Comparison of ENCODE assay signal across 16 cellular contexts in genomic region chr6:80010296-80010695, GRCh38. TPM values are rescaled to one million over a fixed set of nuclear protein-coding genes. Genes with fewer than 3 reads are reported as not detected.
DNase-seq lines count a peak whose midpoint lies in the region; FAIRE-seq and TF ChIP-seq lines count a peak whose summit lies in the region.
"Had no signal": no experiment of that assay in that cellular context is flagged by ENCODE, and none has a peak within 500 bp of the region (broad histone marks: within the 10 kb centered on the region; RNA-seq: fewer than 3 reads in every experiment).

No MANE protein-coding gene starts in this region.

- DNase-seq in LNCaP clone FGC (ENCODE audit: low read depth), result no peak
- no peak for DNase-seq in H1 (ENCODE audit: low read depth in 1 of 2, low spot score in 2 of 2)
- no peak for DNase-seq in activated CD4-positive, alpha-beta T cell treated with anti-CD3 and anti-CD28 coated beads for 48 hours
- DNase-seq in DMS79 (lab: John Stamatoyannopoulos, UW), result no peak
- no peak for DNase-seq in GM19238 (ENCODE audit: insufficient read length, low spot score)
- no peak for DNase-seq in activated T-cell treated with anti-CD3 and anti-CD28 coated beads, Interleukin-2, amount 50 U/mL, for 1 hour
- DNase-seq: CD4-positive, CD25-positive, alpha-beta regulatory T cell; COR-L47; HCEC 1CT; NCI-H1694 treated with DMSO at 0.1 percent for 48 hours; NCI-H345; NCI-H526; SW 1271; T-helper 2 cell had no signal

- no peak for FAIRE-seq in H1 (lab: Jason Lieb, UNC)

- TF ChIP-seq POLR2A in H1 (IDR thresholded peaks at IDR 0.05; ENCODE audit: control extremely low read depth in 1 of 2, low read depth in 2 of 2, low read length in 2 of 2), result no peak

- no peak overlapping the region for H2BK15ac ChIP-seq in H1 (ENCODE audit: low read length)

- no peak overlapping the region for H2BK20ac ChIP-seq in H1 (ENCODE audit: low read length)

- no peak overlapping the region for H3K18ac ChIP-seq in H1 (ENCODE audit: extremely low read depth, low read length)

- no peak overlapping the region for H3K56ac ChIP-seq in H1 (replicated peaks; ENCODE audit: insufficient read length, low read depth, low read length)

- H2AFZ ChIP-seq in H1 (ENCODE audit: low read length), result no peak overlapping the region

- no peak overlapping the region for H3K4ac ChIP-seq in H1 (replicated peaks; ENCODE audit: insufficient read length, low read depth, low read length)

- H4K91ac ChIP-seq in H1 (replicated peaks; ENCODE audit: insufficient read length, low read length), result no peak overlapping the region

- no peaks in the 10 kb centered on the region for H3K9me3 ChIP-seq in H1 (ENCODE audit: insufficient read depth in 2 of 2, low read depth in 1 of 2, low read length in 1 of 2)
- H3K9me3 ChIP-seq: SJSA1 had no signal

- no peak overlapping the region for H2BK12ac ChIP-seq in H1 (ENCODE audit: low read depth, low read length)

- H3K23ac ChIP-seq in H1 (ENCODE audit: insufficient read length), result no peak overlapping the region

- no peak for TF ChIP-seq EP300 in H1 (IDR thresholded peaks at IDR 0.05; ENCODE audit: borderline replicate concordance in 1 of 2, low read depth in 2 of 2, low read length in 2 of 2)

- peaks cover 0 to 2% of the 10 kb centered on the region in 2 experiments for H4K20me1 ChIP-seq in H1 (replicated peaks in 1 of 2; ENCODE audit: control insufficient read depth in 1 of 2, insufficient read depth in 2 of 2, low read length in 2 of 2)

- CTCF ChIA-PET in H1 (lab: Charles Lee; ENCODE audit: partially characterized antibody), result interaction anchor here (0.6 to 1.9 kb wide), 8 partner anchors 9 to 67 kb away, joined by 3 to 10 read pairs (median 3); no protein-coding TSS in a partner anchor

- no peaks in the 10 kb centered on the region for H3K23me2 ChIP-seq in H1 (ENCODE audit: low read depth, low read length)

- TF ChIP-seq RAD21 in H1 (IDR thresholded peaks at IDR 0.05 in 1 of 2, conservative IDR thresholded peaks at IDR 0.05 in 1 of 2; ENCODE audit: low read depth in 2 of 2, low read length in 2 of 2), result peak; percentile 17 to 45; a peak in 3 of 4 replicates

- H3K14ac ChIP-seq in H1 (ENCODE audit: insufficient read length), result no peak overlapping the region

- no peak overlapping the region for H2AK5ac ChIP-seq in H1 (ENCODE audit: low read depth, low read length)

- no peak overlapping the region for H3K4me3 ChIP-seq in LNCaP clone FGC (ENCODE audit: low read depth, low read length)
- H3K4me3 ChIP-seq in H1 (ENCODE audit: extremely low read depth in 1 of 4, insufficient read depth in 2 of 4, low read depth in 3 of 4, low read length in 4 of 4), result no peak overlapping the region
- H3K4me3 ChIP-seq: SJSA1 had no signal

- no peak overlapping the region for H3K9ac ChIP-seq in H1 (replicated peaks in 1 of 4; ENCODE audit: extremely low read depth in 1 of 4, low read depth in 3 of 4, low read length in 3 of 4)

- H3K79me1 ChIP-seq in H1 (ENCODE audit: low read depth, low read length), result no peaks in the 10 kb centered on the region

- no peak overlapping the region for H3K4me2 ChIP-seq in H1 (ENCODE audit: insufficient read depth in 1 of 2, low read depth in 2 of 2, low read length in 2 of 2)

- no peaks in the 10 kb centered on the region; a peak in 1 of 7 replicates for H3K4me1 ChIP-seq in H1 (replicated peaks in 1 of 4; ENCODE audit: control insufficient read depth in 3 of 4, insufficient read depth in 4 of 4, low read length in 3 of 4)

- no peaks in the 10 kb centered on the region for H3K27me3 ChIP-seq in H1 (replicated peaks in 1 of 4; ENCODE audit: control insufficient read depth in 3 of 4, extremely low read depth in 1 of 4, insufficient read depth in 3 of 4, low read length in 3 of 4)
- H3K27me3 ChIP-seq: SJSA1 had no signal

- peaks cover 0 to 22% of the 10 kb centered on the region in 2 experiments; a peak in 3 of 4 replicates for H3K79me2 ChIP-seq in H1 (ENCODE audit: control insufficient read depth in 1 of 2, insufficient read depth in 2 of 2, low read length in 2 of 2)

- peaks cover 7 to 77% (median 45%) of the 10 kb centered on the region in 4 experiments for H3K36me3 ChIP-seq in H1 (ENCODE audit: control insufficient read depth in 2 of 4, insufficient read depth in 4 of 4, low read length in 3 of 4)

- H2BK120ac ChIP-seq in H1 (replicated peaks; ENCODE audit: low read depth, low read length), result no peak overlapping the region

- no peak overlapping the region for H3K27ac ChIP-seq in H1 (ENCODE audit: low read depth, low read length)
- H3K27ac ChIP-seq: SJSA1 had no signal

- 0 out of 3 replicates have a peak, but pooled peaks have one; percentile 3 for TF ChIP-seq CTCF in GM12872 (IDR thresholded peaks at IDR 0.05; ENCODE audit: insufficient read depth, low read depth, low read length)
- peak; percentile 25; the same call in 1 of the 2 replicates for TF ChIP-seq CTCF in LNCaP clone FGC (IDR thresholded peaks at IDR 0.05; ENCODE audit: control insufficient read depth, extremely low read depth, insufficient read depth)
- TF ChIP-seq CTCF in H1 (IDR thresholded peaks at IDR 0.05; ENCODE audit: control extremely low read depth in 1 of 3, insufficient read depth in 1 of 3, low read depth in 1 of 3, low read length in 3 of 3), result peak in 1 of 3 experiments; percentile 21; a peak in 1 of 4 replicates

- H4K8ac ChIP-seq in H1 (ENCODE audit: extremely low read depth, insufficient read depth, low read length), result no peak overlapping the region

- no peak overlapping the region for H4K5ac ChIP-seq in H1 (ENCODE audit: insufficient read length, low read depth, low read length)

- POLR2A ChIA-PET in H1 (lab: Charles Lee; ENCODE audit: partially characterized antibody), result interaction anchor here (0.9 to 1.1 kb wide), 5 partner anchors 10 to 101 kb away, joined by 3 to 4 read pairs (median 3); no protein-coding TSS in a partner anchor

- WGBS in H1 (ENCODE audit: extremely low coverage in 1 of 2, insufficient coverage in 1 of 2, insufficient read length in 1 of 2, insufficient replicate concordance in 2 of 2, low coverage in 1 of 2, low lambda C conversion rate in 2 of 2, missing lambda C conversion rate in 1 of 2), 2 experiments, result 64% methylated on average over 2 of the region's 2 CpGs; no CpG with 5 or more reads in 1 of the 2 experiments

- no peak overlapping the region for H2BK5ac ChIP-seq in H1 (ENCODE audit: low read depth, low read length)

TF ChIP-seq in H1, 55 proteins besides CTCF, POLR2A, EP300 and RAD21:
- no peak for TF ChIP-seq TEAD4 (IDR thresholded peaks at IDR 0.05; ENCODE audit: low read depth, low read length)
- TF ChIP-seq SP2 (IDR thresholded peaks at IDR 0.05; ENCODE audit: low read length), result no peak
- TF ChIP-seq TAF1 (IDR thresholded peaks at IDR 0.05; ENCODE audit: low read depth, low read length), result no peak
- TF ChIP-seq RXRA (IDR thresholded peaks at IDR 0.05; ENCODE audit: insufficient read depth, low read depth, low read length), result no peak
- no peak for TF ChIP-seq E2F6 (IDR thresholded peaks at IDR 0.05)
- TF ChIP-seq CEBPB (IDR thresholded peaks at IDR 0.05; ENCODE audit: low read depth, low read length), result no peak
- no peak for TF ChIP-seq SIX5 (IDR thresholded peaks at IDR 0.05; ENCODE audit: low read depth, low read length)
- TF ChIP-seq SIRT6 (IDR thresholded peaks at IDR 0.05; ENCODE audit: low read length), result no peak
- no peak for TF ChIP-seq ASH2L (IDR thresholded peaks at IDR 0.05; ENCODE audit: low read length)
- TF ChIP-seq ZNF274 (IDR thresholded peaks at IDR 0.05; ENCODE audit: borderline replicate concordance, extremely low read depth, low read length), result no peak
- TF ChIP-seq NRF1 (IDR thresholded peaks at IDR 0.05; ENCODE audit: low read depth, low read length), result no peak
- TF ChIP-seq SUZ12 (IDR thresholded peaks at IDR 0.05; ENCODE audit: low read length), result no peak
- no peak for TF ChIP-seq MAX (IDR thresholded peaks at IDR 0.05)
- no peak for TF ChIP-seq POLR2AphosphoS5 (IDR thresholded peaks at IDR 0.05; ENCODE audit: low read depth, low read length)
- no peak for TF ChIP-seq POU5F1 (IDR thresholded peaks at IDR 0.05; ENCODE audit: low read depth, low read length)

RNA-seq across cellular contexts. Expression of gene TTK, which starts 5.8 kb away (rescaled TPM):
- total RNA-seq in H1 (2021; fragmentation: NEBNext Ultra II Directional; extraction: Animal tissue kit (Norgen Biotek cat#: 25700)), result 62.2 and 63.2 TPM in 2 replicates
- 6.3 and 11.9 TPM in 2 replicates for polyA plus RNA-seq in H1 (2011; rRNA removed)
- polyA plus RNA-seq in H1 (2011; cell fraction: cytosol; rRNA removed), result 18.0 TPM
- polyA plus RNA-seq in H1 (2011; cell fraction: nucleus; rRNA removed), result 7.1 TPM
- polyA plus RNA-seq in H1 (2012, experiment 1 of 2), result 17.4 to 40.2 TPM (median 21.4 TPM) in 4 replicates
- 2.8 TPM for polyA plus RNA-seq in H1 (2012, experiment 2 of 2)
- 42.2 TPM for polyA plus RNA-seq in H1 (2013, experiment 1 of 2)
- polyA plus RNA-seq in H1 (2013, experiment 2 of 2), result 39.6 TPM
- polyA minus RNA-seq in H1 (2011; rRNA and poly(A)+ RNA removed), result 23.2 and 38.5 TPM in 2 replicates
- polyA minus RNA-seq in H1 (2011; cell fraction: cytosol; rRNA and poly(A)+ RNA removed), result 25.9 TPM
- 49.3 TPM for polyA minus RNA-seq in H1 (2011; cell fraction: nucleus; rRNA and poly(A)+ RNA removed)
